ENCODE assay signal across 1 cellular context in genomic region chr4:122796801-122797404, GRCh38.
TF ChIP-seq lines count a peak whose summit lies in the region.

No MANE protein-coding gene starts in this region.

TF ChIP-seq in K562, 482 proteins besides CTCF, POLR2A, EP300 and RAD21 (continued from another document):
- TF ChIP-seq E4F1 (CRISPR knock-in tag; IDR thresholded peaks at IDR 0.05; ENCODE audit: borderline replicate concordance) (no peak), HES1 (IDR thresholded peaks at IDR 0.05; ENCODE audit: low read depth) (no peak), NR2F6 (CRISPR knock-in tag; IDR thresholded peaks at IDR 0.05) (no peak), POLR2H (tag; IDR thresholded peaks at IDR 0.05; ENCODE audit: low read depth) (no peak), ZNF75A (CRISPR knock-in tag; IDR thresholded peaks at IDR 0.05) (no peak), TCF3 (CRISPR knock-in tag; IDR thresholded peaks at IDR 0.05) (peak; percentile 51), NFXL1 (CRISPR knock-in tag; IDR thresholded peaks at IDR 0.05) (no peak), HDAC2 (IDR thresholded peaks at IDR 0.05) (peak; percentile 16; the same call in 1 of the 2 replicates), ATF1 (CRISPR knock-in tag; IDR thresholded peaks at IDR 0.05) (no peak), ATF1 (tag; IDR thresholded peaks at IDR 0.05) (peak; percentile 14; the same call in 1 of the 2 replicates), DACH1 (IDR thresholded peaks at IDR 0.05; ENCODE audit: partially characterized antibody) (peak; percentile 65), NR0B1 (IDR thresholded peaks at IDR 0.05; ENCODE audit: partially characterized antibody) (no peak), OTX1 (CRISPR knock-in tag; IDR thresholded peaks at IDR 0.05) (no peak), ZNF24 (IDR thresholded peaks at IDR 0.05) (no peak), TAF9B (IDR thresholded peaks at IDR 0.05; ENCODE audit: partially characterized antibody) (peak; percentile 79), PRDM10 (IDR thresholded peaks at IDR 0.05; ENCODE audit: partially characterized antibody) (peak; percentile 6), ARID1B (IDR thresholded peaks at IDR 0.05) (peak; percentile 42; the same call in 1 of the 2 replicates), ATF3 (IDR thresholded peaks at IDR 0.05) (peak; percentile 81), ATF3 (CRISPR knock-in tag; conservative IDR thresholded peaks at IDR 0.05) (no peak), TEAD4 (IDR thresholded peaks at IDR 0.05; ENCODE audit: low read length) (peak; percentile 33; the same call in 1 of the 2 replicates), TEAD4 (CRISPR knock-in tag; IDR thresholded peaks at IDR 0.05; ENCODE audit: borderline replicate concordance) (no peak), C11orf30 (IDR thresholded peaks at IDR 0.05; ENCODE audit: low read depth) (peak; percentile 70), MAFG (tag; conservative IDR thresholded peaks at IDR 0.05) (peak; percentile 33; the same call in 1 of the 2 replicates), NRF1 (conservative IDR thresholded peaks at IDR 0.05 in 1 of 2, IDR thresholded peaks at IDR 0.05 in 1 of 2) (no peak), TGIF2 (CRISPR knock-in tag; IDR thresholded peaks at IDR 0.05) (no peak), MEF2A (IDR thresholded peaks at IDR 0.05; ENCODE audit: control insufficient read depth, low read depth, low read length) (no peak), ZNF436 (CRISPR knock-in tag; IDR thresholded peaks at IDR 0.05) (no peak), ZNF316 (IDR thresholded peaks at IDR 0.05) (peak; percentile 87), ZNF655 (CRISPR knock-in tag; IDR thresholded peaks at IDR 0.05) (no peak), ZNF586 (CRISPR knock-in tag; conservative IDR thresholded peaks at IDR 0.05) (no peak), USF1 (CRISPR knock-in tag; IDR thresholded peaks at IDR 0.05) (no peak), SMARCA4 (IDR thresholded peaks at IDR 0.05) (peak; percentile 53; the same call in 1 of the 2 replicates), ZNF354B (CRISPR knock-in tag; IDR thresholded peaks at IDR 0.05) (no peak), CBFA2T3 (IDR thresholded peaks at IDR 0.05) (peak; percentile 57), NR1H2 (CRISPR knock-in tag; IDR thresholded peaks at IDR 0.05) (no peak), MAFK (IDR thresholded peaks at IDR 0.05; ENCODE audit: low read length) (peak; percentile 32; the same call in 1 of the 2 replicates), ETV1 (tag; conservative IDR thresholded peaks at IDR 0.05; ENCODE audit: low read depth) (0 out of 2 replicates have a peak, but pooled peaks have one; percentile 8), PREB (CRISPR knock-in tag; IDR thresholded peaks at IDR 0.05) (no peak), RFX5 (IDR thresholded peaks at IDR 0.05; ENCODE audit: low read depth, low read length) (no peak), ZC3H8 (IDR thresholded peaks at IDR 0.05) (no peak), CBFA2T2 (conservative IDR thresholded peaks at IDR 0.05) (peak; percentile 39), PPARD (CRISPR knock-in tag; IDR thresholded peaks at IDR 0.05) (no peak), DNMT1 (IDR thresholded peaks at IDR 0.05) (no peak), ZFPM2 (CRISPR knock-in tag; IDR thresholded peaks at IDR 0.05) (no peak), IFI16 (CRISPR knock-in tag; IDR thresholded peaks at IDR 0.05) (no peak), XRCC4 (IDR thresholded peaks at IDR 0.05; ENCODE audit: extremely low read depth, insufficient read depth, insufficient read length) (no peak)
